ENCODE assay signal across 8 cellular contexts in genomic region chr17:68200689-68201424, GRCh38. TPM values are rescaled to one million over a fixed set of nuclear protein-coding genes. Genes with fewer than 3 reads are reported as not detected.
DNase-seq lines count a peak whose midpoint lies in the region; ATAC-seq and TF ChIP-seq lines count a peak whose summit lies in the region.

No MANE protein-coding gene starts in this region.

- H3K4me2 ChIP-seq in OCI-LY1 (ENCODE audit: low read length): peak overlapping the region; percentile 83

- H3K4me3 ChIP-seq in GM12864 (ENCODE audit: low read depth, low read length): peak overlapping the region; percentile 1
- peak overlapping the region; percentile 38; the same call in 1 of the 2 replicates for H3K4me3 ChIP-seq in HUES48 (ENCODE audit: low read depth, low read length)
- H3K4me3 ChIP-seq in OCI-LY1 (ENCODE audit: low read depth, low read length, poor library complexity, severe bottlenecking): peak overlapping the region; percentile 48
- peak overlapping the region; percentile 36 to 57 (median 48) for H3K4me3 ChIP-seq in esophagus muscularis mucosa
- peak overlapping the region; percentile 56 for H3K4me3 ChIP-seq in naive thymus-derived CD4-positive, alpha-beta T cell (ENCODE audit: low read length)
- peak overlapping the region; percentile 66 to 67 for H3K4me3 ChIP-seq in stomach smooth muscle (ENCODE audit: low read length in 2 of 2)

- TF ChIP-seq CTCF in GM12864 (IDR thresholded peaks at IDR 0.05; ENCODE audit: low read depth, low read length, missing control alignments) (peak; percentile 96), OCI-LY1 (IDR thresholded peaks at IDR 0.05; ENCODE audit: low read length) (peak; percentile 79), esophagus muscularis mucosa (IDR thresholded peaks at IDR 0.05) (peak; percentile 76 to 97 (median 84))

- no peaks in the 10 kb centered on the region for H3K9me3 ChIP-seq in HUES48 (ENCODE audit: control insufficient read depth, insufficient read depth, low read length)
- no peaks in the 10 kb centered on the region for H3K9me3 ChIP-seq in OCI-LY1 (ENCODE audit: low read length)
- H3K9me3 ChIP-seq in esophagus muscularis mucosa: no peaks in the 10 kb centered on the region
- H3K9me3 ChIP-seq in naive thymus-derived CD4-positive, alpha-beta T cell (ENCODE audit: control insufficient read depth in 2 of 3, low read length in 3 of 3): no peaks in the 10 kb centered on the region
- no peaks in the 10 kb centered on the region for H3K9me3 ChIP-seq in stomach smooth muscle (ENCODE audit: control insufficient read depth in 2 of 2, low read length in 2 of 2)

- peak; percentile 53 for ATAC-seq in naive thymus-derived CD4-positive, alpha-beta T cell
- ATAC-seq in GM21723 (IDR thresholded peaks at IDR 0.05; ENCODE audit: unreplicated experiment): no peak

- H2AFZ ChIP-seq in OCI-LY1 (ENCODE audit: low read length): no peak overlapping the region

- H3K9me2 ChIP-seq in OCI-LY1 (ENCODE audit: low read depth, low read length): no peaks in the 10 kb centered on the region

- peak overlapping the region; percentile 69 to 93 (median 86) for H3K4me3 Mint-ChIP-seq in naive thymus-derived CD4-positive, alpha-beta T cell

- intact Hi-C loops in esophagus muscularis mucosa (cut with DNase I): no loop called here
- intact Hi-C loops in naive thymus-derived CD4-positive, alpha-beta T cell (cut with micrococcal nuclease): loop anchor here (1.0 to 10.0 kb wide), 9 partner anchors 17 to 262 kb away; no protein-coding TSS in a partner anchor

- H3K9me3 Mint-ChIP-seq in naive thymus-derived CD4-positive, alpha-beta T cell: peaks cover 0 to 1% (median 0%) of the 10 kb centered on the region in 11 donors

- no peaks in the 10 kb centered on the region for H4K20me1 ChIP-seq in OCI-LY1 (ENCODE audit: insufficient read depth, low read length)

- H3K36me3 Mint-ChIP-seq in naive thymus-derived CD4-positive, alpha-beta T cell: no peaks in the 10 kb centered on the region

- POLR2A ChIA-PET in naive thymus-derived CD4-positive, alpha-beta T cell (lab: Charles Lee): interaction anchor here (0.6 to 8.1 kb wide), 9 partner anchors 17 to 1959 kb away, joined by 3 to 113 read pairs (median 3); partner anchors contain the start of genes AMZ2 and WIPI1

- peaks cover 93% of the 10 kb centered on the region for H3K27me3 ChIP-seq in HUES48 (ENCODE audit: control insufficient read depth, insufficient read depth, low read length)
- no peaks in the 10 kb centered on the region; the same call in 1 of the 2 replicates for H3K27me3 ChIP-seq in OCI-LY1 (ENCODE audit: insufficient read depth, low read length)
- peaks cover 10 to 59% (median 51%) of the 10 kb centered on the region in 4 donors for H3K27me3 ChIP-seq in esophagus muscularis mucosa
- peaks cover 0 to 4% of the 10 kb centered on the region in 2 donors for H3K27me3 ChIP-seq in naive thymus-derived CD4-positive, alpha-beta T cell (ENCODE audit: control insufficient read depth in 2 of 2, insufficient read depth in 2 of 2, low read length in 2 of 2)
- H3K27me3 ChIP-seq in stomach smooth muscle (ENCODE audit: control insufficient read depth in 1 of 2, insufficient read depth in 2 of 2, low read length in 2 of 2): peaks cover 42 to 53% of the 10 kb centered on the region in 2 donors

- H3K9ac ChIP-seq in HUES48 (ENCODE audit: low read depth, low read length): no peak overlapping the region
- H3K9ac ChIP-seq in OCI-LY1 (ENCODE audit: low read length): peak overlapping the region; percentile 42; the same call in 1 of the 2 replicates
- no peak overlapping the region for H3K9ac ChIP-seq in stomach smooth muscle (ENCODE audit: low read length in 2 of 2)

- H3K4me1 ChIP-seq in HUES48 (ENCODE audit: control insufficient read depth, insufficient read depth, low read length): peaks cover 11% of the 10 kb centered on the region
- peaks cover 61% of the 10 kb centered on the region for H3K4me1 ChIP-seq in OCI-LY1 (ENCODE audit: insufficient read depth, low read length, severe bottlenecking)
- peaks cover 51 to 63% (median 63%) of the 10 kb centered on the region in 4 donors for H3K4me1 ChIP-seq in esophagus muscularis mucosa
- H3K4me1 ChIP-seq in naive thymus-derived CD4-positive, alpha-beta T cell (ENCODE audit: control insufficient read depth in 2 of 2, insufficient read depth in 2 of 2, low read length in 2 of 2): peaks cover 12 to 39% of the 10 kb centered on the region in 2 donors
- H3K4me1 ChIP-seq in stomach smooth muscle (ENCODE audit: control insufficient read depth, insufficient read depth, low read length): peaks cover 50% of the 10 kb centered on the region

- TF ChIP-seq POLR2A in esophagus muscularis mucosa (IDR thresholded peaks at IDR 0.05; ENCODE audit: low read depth): no peak

- H3K27me3 Mint-ChIP-seq in naive thymus-derived CD4-positive, alpha-beta T cell: peaks cover 0 to 46% (median 5%) of the 10 kb centered on the region in 5 donors

- H3K36me3 ChIP-seq in HUES48 (ENCODE audit: control insufficient read depth, insufficient read depth, low read length) (no peaks in the 10 kb centered on the region), OCI-LY1 (ENCODE audit: insufficient read depth, low read length) (peaks cover 14% of the 10 kb centered on the region; the same call in 1 of the 2 replicates), esophagus muscularis mucosa (no peaks in the 10 kb centered on the region), stomach smooth muscle (ENCODE audit: control insufficient read depth in 2 of 2, insufficient read depth in 2 of 2, low read length in 2 of 2) (no peaks in the 10 kb centered on the region)
- no peaks in the 10 kb centered on the region for H3K36me3 ChIP-seq in naive thymus-derived CD4-positive, alpha-beta T cell (ENCODE audit: control insufficient read depth in 2 of 3, insufficient read depth in 3 of 3, low read length in 3 of 3)

- H3K79me2 ChIP-seq in OCI-LY1 (ENCODE audit: insufficient read depth, low read length): no peaks in the 10 kb centered on the region

- CTCF ChIA-PET in naive thymus-derived CD4-positive, alpha-beta T cell (lab: Charles Lee): interaction anchor here (1.1 to 4.3 kb wide), 12 partner anchors 11 to 260 kb away, joined by 3 to 45 read pairs (median 6); no protein-coding TSS in a partner anchor

- TF ChIP-seq EP300 in esophagus muscularis mucosa (IDR thresholded peaks at IDR 0.05): no peak

- WGBS in esophagus muscularis mucosa: 0% methylated on average over 1 of the region's 31 CpGs

- peaks cover 9 to 33% (median 13%) of the 10 kb centered on the region in 7 donors for H3K4me1 Mint-ChIP-seq in naive thymus-derived CD4-positive, alpha-beta T cell

- DNase-seq in GM12864 (ENCODE audit: low read depth): no peak
- peak; percentile 81 for DNase-seq in activated T-cell treated with anti-CD3 and anti-CD28 coated beads, Interleukin-2, amount 50 U/mL, for 1 hour
- peak; percentile 93 for DNase-seq in esophagus muscularis mucosa (ENCODE audit: extremely low spot score)
- peak; percentile 50 to 82 (median 66) for DNase-seq in naive thymus-derived CD4-positive, alpha-beta T cell

- peak overlapping the region in 6 of 9 donors; percentile 13 to 64 (median 34) for H3K27ac Mint-ChIP-seq in naive thymus-derived CD4-positive, alpha-beta T cell

- no peaks in the 10 kb centered on the region for H3F3A ChIP-seq in OCI-LY1 (ENCODE audit: insufficient read depth, low read length)

- H3K27ac ChIP-seq in HUES48 (ENCODE audit: low read depth, low read length) (no peak overlapping the region), OCI-LY1 (ENCODE audit: low read depth, low read length, poor library complexity, severe bottlenecking) (peak overlapping the region; percentile 10), esophagus muscularis mucosa (replicated peaks in 1 of 4) (no peak overlapping the region), stomach smooth muscle (ENCODE audit: low read length) (no peak overlapping the region)
- no peak overlapping the region for H3K27ac ChIP-seq in naive thymus-derived CD4-positive, alpha-beta T cell (ENCODE audit: low read depth, low read length)

RNA-seq across cellular contexts. Expression of gene AMZ2, which starts 47.0 kb away (rescaled TPM):
- total RNA-seq in esophagus muscularis mucosa: 10 to 100 TPM; 38.2 to 69.9 (median 60.1) TPM
- 10 to 100 TPM; 47.6 to 85.5 (median 73.8) TPM for total RNA-seq in naive thymus-derived CD4-positive, alpha-beta T cell
- 100 to 1,000 TPM in 1 of 2 donors, 10 to 100 TPM in 1; 98.4 to 103 TPM for polyA plus RNA-seq in naive thymus-derived CD4-positive, alpha-beta T cell

Comparison
In these comparisons a context has a peak if more than half of its experiments do, and no peak if none do; other contexts are left out.
1. H3K4me3 ChIP-seq: peak in every context shown above with its lines; median percentile 66 in stomach smooth muscle; 56 in naive thymus-derived CD4-positive, alpha-beta T cell; 48 in OCI-LY1; 48 in esophagus muscularis mucosa; 38 in HUES48; 1 in GM12864.